1 cellular context compared by ENCODE assay signal in genomic region chr16:12798171-12798570, GRCh38.
TF ChIP-seq lines count a peak whose summit lies in the region.

No MANE protein-coding gene starts in this region.

TF ChIP-seq in HepG2, 621 proteins besides CTCF, POLR2A, EP300 and RAD21 (continued from another document):
- TF ChIP-seq ZNF512B (CRISPR knock-in tag; IDR thresholded peaks at IDR 0.05; ENCODE audit: borderline replicate concordance) (no peak), CEBPB (IDR thresholded peaks at IDR 0.05; ENCODE audit: borderline replicate concordance, low read depth, low read length) (peak; percentile 72), ZBTB40 (IDR thresholded peaks at IDR 0.05) (no peak), ZBTB40 (CRISPR knock-in tag; IDR thresholded peaks at IDR 0.05) (no peak), KAT8 (CRISPR knock-in tag; IDR thresholded peaks at IDR 0.05) (no peak), LRRFIP1 (CRISPR knock-in tag; conservative IDR thresholded peaks at IDR 0.05) (no peak), ZNF430 (CRISPR knock-in tag; IDR thresholded peaks at IDR 0.05) (no peak), ATF4 (CRISPR knock-in tag; IDR thresholded peaks at IDR 0.05) (0 out of 4 replicates have a peak, but pooled peaks of 1 of the 2 experiments have one; percentile 24)
